Comparison of ENCODE assay signal across 8 cellular contexts in genomic region chr3:126389112-126389791, GRCh38. TPM values are rescaled to one million over a fixed set of nuclear protein-coding genes. Genes with fewer than 3 reads are reported as not detected.
A peak's percentile ranks its signal among the peaks of the same experiment; 100 is the strongest.
DNase-seq lines count a peak whose midpoint lies in the region; ATAC-seq and TF ChIP-seq lines count a peak whose summit lies in the region.
"Had no signal": no experiment of that assay in that cellular context is flagged by ENCODE, and none has a peak within 500 bp of the region (broad histone marks: within the 10 kb centered on the region; RNA-seq: fewer than 3 reads in every experiment).

No MANE protein-coding gene starts in this region.

- CTCF ChIA-PET in naive thymus-derived CD4-positive, alpha-beta T cell (lab: Charles Lee), result no interaction called here

- H3K27me3 ChIP-seq in naive thymus-derived CD4-positive, alpha-beta T cell (ENCODE audit: control insufficient read depth in 2 of 2, insufficient read depth in 2 of 2, low read length in 2 of 2), result no peaks in the 10 kb centered on the region

- peaks cover 2% of the 10 kb centered on the region for H3K4me1 Mint-ChIP-seq in activated T-cell treated with anti-CD3 and anti-CD28 coated beads, Interleukin-2, amount 50 U/mL, for 4 hours (ENCODE audit: low read depth)
- H3K4me1 Mint-ChIP-seq in naive thymus-derived CD4-positive, alpha-beta T cell, result peaks cover 0 to 9% (median 5%) of the 10 kb centered on the region in 7 donors

- H3K27ac Mint-ChIP-seq in naive thymus-derived CD4-positive, alpha-beta T cell, result no peak overlapping the region

- H3K36me3 ChIP-seq in naive thymus-derived CD4-positive, alpha-beta T cell (ENCODE audit: control insufficient read depth in 2 of 3, insufficient read depth in 3 of 3, low read length in 3 of 3), result no peaks in the 10 kb centered on the region

- peak; percentile 74 for ATAC-seq in HG03095 (IDR thresholded peaks at IDR 0.05; ENCODE audit: unreplicated experiment)
- ATAC-seq in activated T-cell treated with anti-CD3 and anti-CD28 coated beads, Interleukin-2, amount 50 U/mL, for 4 hours, result peak; percentile 83 to 84
- ATAC-seq in naive thymus-derived CD4-positive, alpha-beta T cell, result peak; percentile 90

- TF ChIP-seq CTCF in GM12865 (IDR thresholded peaks at IDR 0.05; ENCODE audit: insufficient read depth, low read depth, low read length, missing control alignments), result peak; percentile 79

- POLR2A ChIA-PET in naive thymus-derived CD4-positive, alpha-beta T cell (lab: Charles Lee), result no interaction called here

- DNase-seq in GM12865 (ENCODE audit: low read depth) (peak; percentile 70), NCI-H69 (lab: John Stamatoyannopoulos, UW) (peak; percentile 74), fibroblast of the conjunctiva (ENCODE audit: low read depth) (peak; percentile 72), superior temporal gyrus (ENCODE audit: extremely low spot score) (peak; percentile 90)
- no peak for DNase-seq in activated T-cell treated with anti-CD3 and anti-CD28 coated beads, Interleukin-2, amount 50 U/mL, for 4 hours
- peak in 7 of 9 donors; percentile 11 to 49 (median 15) for DNase-seq in naive thymus-derived CD4-positive, alpha-beta T cell

- peak overlapping the region; percentile 27 for H3K4me3 Mint-ChIP-seq in activated T-cell treated with anti-CD3 and anti-CD28 coated beads, Interleukin-2, amount 50 U/mL, for 4 hours
- H3K4me3 Mint-ChIP-seq in naive thymus-derived CD4-positive, alpha-beta T cell, result peak overlapping the region in 7 of 10 donors; percentile 16 to 73 (median 38)

- H3K36me3 Mint-ChIP-seq in activated T-cell treated with anti-CD3 and anti-CD28 coated beads, Interleukin-2, amount 50 U/mL, for 4 hours (ENCODE audit: insufficient read depth), result no peaks in the 10 kb centered on the region
- no peaks in the 10 kb centered on the region for H3K36me3 Mint-ChIP-seq in naive thymus-derived CD4-positive, alpha-beta T cell

- H3K27ac ChIP-seq in naive thymus-derived CD4-positive, alpha-beta T cell (ENCODE audit: low read depth, low read length), result no peak overlapping the region

- H3K9me3 Mint-ChIP-seq in activated T-cell treated with anti-CD3 and anti-CD28 coated beads, Interleukin-2, amount 50 U/mL, for 4 hours, result no peaks in the 10 kb centered on the region
- H3K9me3 Mint-ChIP-seq in naive thymus-derived CD4-positive, alpha-beta T cell, result peaks cover 0 to 3% (median 0%) of the 10 kb centered on the region in 11 donors

- no peaks in the 10 kb centered on the region for H3K9me3 ChIP-seq in naive thymus-derived CD4-positive, alpha-beta T cell (ENCODE audit: control insufficient read depth in 2 of 3, low read length in 3 of 3)

- intact Hi-C loops in naive thymus-derived CD4-positive, alpha-beta T cell (cut with micrococcal nuclease), result loop anchor here (1.0 to 5.0 kb wide), 3 partner anchors 143 to 417 kb away; no protein-coding TSS in a partner anchor

- no peaks in the 10 kb centered on the region for H3K4me1 ChIP-seq in naive thymus-derived CD4-positive, alpha-beta T cell (ENCODE audit: control insufficient read depth in 2 of 2, insufficient read depth in 2 of 2, low read length in 2 of 2)

- peaks cover 68% of the 10 kb centered on the region for H3K27me3 Mint-ChIP-seq in activated T-cell treated with anti-CD3 and anti-CD28 coated beads, Interleukin-2, amount 50 U/mL, for 4 hours (ENCODE audit: low read depth)
- peaks cover 57 to 80% (median 73%) of the 10 kb centered on the region in 5 donors for H3K27me3 Mint-ChIP-seq in naive thymus-derived CD4-positive, alpha-beta T cell

- H3K4me3 ChIP-seq in GM12865 (ENCODE audit: low read depth, low read length), result no peak overlapping the region
- no peak overlapping the region for H3K4me3 ChIP-seq in naive thymus-derived CD4-positive, alpha-beta T cell (ENCODE audit: low read length)

RNA-seq across cellular contexts. Expression of gene CFAP100, which starts 5.5 kb away (rescaled TPM):
- total RNA-seq in activated T-cell treated with anti-CD3 and anti-CD28 coated beads, Interleukin-2, amount 50 U/mL, for 4 hours, result not detected
- not detected for total RNA-seq in naive thymus-derived CD4-positive, alpha-beta T cell
- polyA plus RNA-seq in naive thymus-derived CD4-positive, alpha-beta T cell, result not detected
- total RNA-seq: mononuclear cell had no signal

RNA-seq across cellular contexts. Expression of gene KLF15, which starts 32.0 kb away (rescaled TPM):
- total RNA-seq in activated T-cell treated with anti-CD3 and anti-CD28 coated beads, Interleukin-2, amount 50 U/mL, for 4 hours, result under 1 TPM; 0.18 to 0.28 (median 0.22) TPM
- under 1 TPM in 2 of 5 experiments, not detected in 3; 0.57 to 0.81 TPM for total RNA-seq in naive thymus-derived CD4-positive, alpha-beta T cell
- polyA plus RNA-seq in naive thymus-derived CD4-positive, alpha-beta T cell, result not detected
- total RNA-seq: mononuclear cell had no signal
